ENCODE assay signal across 28 cellular contexts in the genomic region with DNA sequence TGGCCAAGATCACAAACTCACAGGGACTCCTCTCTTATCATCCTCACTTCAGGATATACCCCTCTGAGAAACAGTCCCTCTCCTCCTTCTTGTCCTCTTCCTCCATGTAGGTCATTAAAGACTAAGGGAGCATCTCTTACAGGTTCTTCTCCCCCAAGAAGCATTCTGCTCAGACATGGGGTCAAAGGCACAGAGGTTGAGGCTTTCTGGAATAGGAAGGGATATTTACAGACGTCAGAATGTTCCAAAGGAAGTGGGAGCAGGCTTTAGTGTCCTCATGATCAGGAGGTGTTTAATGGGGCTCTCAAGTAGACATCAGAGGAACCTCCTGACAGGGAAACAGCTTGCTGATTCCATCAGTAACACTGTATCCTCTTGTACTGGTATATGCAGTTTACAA. TPM values are rescaled to one million over a fixed set of nuclear protein-coding genes. Genes with fewer than 3 reads are reported as not detected.
"Had no signal": no experiment of that assay in that cellular context is flagged by ENCODE, and none has a peak within 500 bp of the region (broad histone marks: within the 10 kb centered on the region; RNA-seq: fewer than 3 reads in every experiment).

No MANE protein-coding gene starts in this region.

- H3K27me3 ChIP-seq: ascending aorta, body of pancreas, Peyer's patch, SJCRH30 had no signal

- H3K27me3 Mint-ChIP-seq: activated CD8-positive, alpha-beta T cell treated with anti-CD3 and anti-CD28 coated beads for 36 hours; activated naive CD4-positive, alpha-beta T cell treated with anti-CD3 and anti-CD28 coated beads, Interleukin-2, amount 10 ng/mL, durations not matched to agents 7 days and 5 days; central memory CD8-positive, alpha-beta T cell had no signal

- H3K4me3 Mint-ChIP-seq: activated CD8-positive, alpha-beta T cell treated with anti-CD3 and anti-CD28 coated beads for 36 hours; activated naive CD4-positive, alpha-beta T cell treated with anti-CD3 and anti-CD28 coated beads, Interleukin-2, amount 10 ng/mL, durations not matched to agents 7 days and 5 days; activated T-cell treated with anti-CD3 and anti-CD28 coated beads, Interleukin-2, amount 50 U/mL, for 72 hours; central memory CD8-positive, alpha-beta T cell had no signal

- DNase-seq: activated CD4-positive, alpha-beta T cell treated with anti-CD3 and anti-CD28 coated beads for 4 hours; activated CD8-positive, alpha-beta memory T cell treated with anti-CD3 and anti-CD28 coated beads, Interleukin-2, amount 50 U/mL, for 4 hours; activated CD8-positive, alpha-beta T cell treated with anti-CD3 and anti-CD28 coated beads for 36 hours; activated gamma-delta T cell treated with Interleukin-2 at 50 U/mL for 16 hours; activated naive CD4-positive, alpha-beta T cell treated with anti-CD3 and anti-CD28 coated beads, Interleukin-2, amount 10 ng/mL, durations not matched to agents 7 days and 5 days; activated T-cell treated with anti-CD3 and anti-CD28 coated beads, Interleukin-2, amount 50 U/mL, for 72 hours; body of pancreas; NCI-H1092; NCI-H1417; NCI-H1930; NCI-H2107; NCI-H2171 treated with DMSO at 0.1 percent for 48 hours; NCI-H345; NCI-H510A; NCI-H526 treated with DMSO at 0.1 percent for 48 hours; NCI-H82; NK-92 treated with Interleukin-12 subunit alpha and Interleukin-12 subunit beta, amount 100 ng/mL, for 24 hours; Peyer's patch; Right ventricle myocardium superior; SJCRH30; SK-N-SH; SW 1271 had no signal

- H3K27ac Mint-ChIP-seq: activated CD8-positive, alpha-beta T cell treated with anti-CD3 and anti-CD28 coated beads for 36 hours; activated naive CD4-positive, alpha-beta T cell treated with anti-CD3 and anti-CD28 coated beads, Interleukin-2, amount 10 ng/mL, durations not matched to agents 7 days and 5 days; activated T-helper 2 cell treated with anti-CD3 and anti-CD28 coated beads, Interferon-gamma antibody, Interleukin-2, Interleukin-4, amounts not matched to agents 10 μg/mL and 5 μg/mL and 100 μg/mL, durations not matched to agents 14 hours and 24 hours and 36 hours had no signal

- H3K27ac ChIP-seq: ascending aorta, body of pancreas, KMS-11, Peyer's patch, RWPE1, SJCRH30 had no signal

- H3K9me3 ChIP-seq: ascending aorta, body of pancreas, Peyer's patch, SJCRH30, SK-N-SH had no signal

- H3K4me3 ChIP-seq: ascending aorta, body of pancreas, Peyer's patch, SJCRH30 had no signal

- H3K9ac ChIP-seq: KMS-11, SK-N-SH had no signal

- H3K9me3 Mint-ChIP-seq: activated CD8-positive, alpha-beta T cell treated with anti-CD3 and anti-CD28 coated beads for 36 hours; activated naive CD4-positive, alpha-beta T cell treated with anti-CD3 and anti-CD28 coated beads, Interleukin-2, amount 10 ng/mL, durations not matched to agents 7 days and 5 days; activated T-cell treated with anti-CD3 and anti-CD28 coated beads, Interleukin-2, amount 50 U/mL, for 72 hours; activated T-helper 2 cell treated with anti-CD3 and anti-CD28 coated beads, Interferon-gamma antibody, Interleukin-2, Interleukin-4, amounts not matched to agents 10 μg/mL and 5 μg/mL and 100 μg/mL, durations not matched to agents 14 hours and 24 hours and 36 hours; central memory CD8-positive, alpha-beta T cell had no signal

- ATAC-seq: activated CD4-positive, CD25-positive, alpha-beta regulatory T cell treated with anti-CD3 and anti-CD28 coated beads, Interleukin-2, amount 50 U/mL, for 24 hours; activated CD8-positive, alpha-beta T cell treated with anti-CD3 and anti-CD28 coated beads for 36 hours; activated T-cell treated with anti-CD3 and anti-CD28 coated beads, Interleukin-2, amount 50 U/mL, for 72 hours; body of pancreas had no signal

RNA-seq across cellular contexts. Expression of a gene that starts 54.3 kb away (rescaled TPM):
- total RNA-seq: activated CD8-positive, alpha-beta T cell treated with anti-CD3 and anti-CD28 coated beads for 36 hours; ascending aorta had no signal
